13 cellular contexts compared by ENCODE assay signal in the genomic region with DNA sequence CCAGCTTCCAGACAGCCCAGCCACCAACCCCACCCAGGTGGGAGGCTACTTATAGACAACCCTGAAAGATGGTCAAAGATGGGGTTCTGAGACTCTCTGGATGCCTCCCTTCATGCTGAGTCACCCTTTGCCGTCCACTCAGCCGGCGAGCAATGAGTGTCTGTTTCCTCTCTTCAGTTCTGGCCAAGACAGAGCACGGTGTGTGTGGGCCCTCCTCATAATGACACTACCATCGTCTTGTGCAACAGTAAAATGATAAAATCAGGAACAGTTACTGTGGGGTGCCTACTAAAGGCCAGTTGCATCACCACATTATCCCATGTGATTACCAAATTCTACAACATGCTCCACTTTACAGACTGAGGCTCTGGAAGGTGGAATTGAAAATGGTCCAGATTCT. TPM values are rescaled to one million over a fixed set of nuclear protein-coding genes. Genes with fewer than 3 reads are reported as not detected.
DNase-seq lines count a peak whose midpoint lies in the region; TF ChIP-seq lines count a peak whose summit lies in the region.
"Had no signal": no experiment of that assay in that cellular context is flagged by ENCODE, and none has a peak within 500 bp of the region (broad histone marks: within the 10 kb centered on the region; RNA-seq: fewer than 3 reads in every experiment).

No MANE protein-coding gene starts in this region.

- H3K27ac Mint-ChIP-seq in HFFc6, result peak overlapping the region; percentile 93

- no peak for TF ChIP-seq POLR2A in uterus (IDR thresholded peaks at IDR 0.05)

- DNase-seq in HFFc6 (peak; percentile 95), SK-N-SH (no peak), fibroblast of villous mesenchyme (ENCODE audit: low read depth) (peak; percentile 99), uterus (peak; percentile 46 to 62), activated gamma-delta T cell treated with Interleukin-2 at 50 U/mL for 16 hours (no peak), DMS153 (lab: John Stamatoyannopoulos, UW) (no peak), NCI-H2081 (lab: John Stamatoyannopoulos, UW) (no peak)
- DNase-seq: activated CD8-positive, alpha-beta memory T cell treated with anti-CD3 and anti-CD28 coated beads, Interleukin-2, amount 50 U/mL, for 48 hours; NCI-H1436; NK-92 treated with Interleukin-12 subunit alpha and Interleukin-12 subunit beta, amount 100 ng/mL, for 24 hours had no signal

- peaks cover 33% of the 10 kb centered on the region for H3F3A ChIP-seq in SK-N-SH (replicated peaks; ENCODE audit: insufficient read depth)

- CTCF ChIA-PET in SK-N-SH (lab: Yijun Ruan, JAX), result no interaction called here

- H3K9me3 ChIP-seq in SK-N-SH, result no peaks in the 10 kb centered on the region
- no peaks in the 10 kb centered on the region for H3K9me3 ChIP-seq in uterus
- H3K9me3 ChIP-seq: esophagus muscularis mucosa had no signal

- H3K27ac ChIP-seq in SK-N-SH (ENCODE audit: low read depth in 2 of 2, low read length in 1 of 2) (peak overlapping the region in 1 of 2 experiments; percentile 95; a peak in 2 of 4 replicates), uterus (no peak overlapping the region)
- H3K27ac ChIP-seq: parathyroid adenoma had no signal

- no peak for TF ChIP-seq RAD21 in SK-N-SH (IDR thresholded peaks at IDR 0.05; ENCODE audit: low read length)

- intact Hi-C loops in uterus (cut with DNase I; ENCODE audit: low total_unique reads), result no loop called here

- no peak overlapping the region; the same call in none of the 2 replicates for H2AFZ ChIP-seq in SK-N-SH (ENCODE audit: low read depth)
- H2AFZ ChIP-seq: parathyroid adenoma had no signal

- peak; percentile 14 to 86; a peak in 3 of 4 replicates for TF ChIP-seq EP300 in SK-N-SH (IDR thresholded peaks at IDR 0.05; ENCODE audit: borderline replicate concordance in 1 of 2, low read depth in 1 of 2, low read length in 1 of 2)

- H3K79me2 ChIP-seq in SK-N-SH (ENCODE audit: insufficient read depth), result no peaks in the 10 kb centered on the region
- H3K79me2 ChIP-seq: parathyroid adenoma had no signal

- peaks cover 90% of the 10 kb centered on the region for H3K4me1 Mint-ChIP-seq in HFFc6 (ENCODE audit: low read depth)

- H3K9me3 Mint-ChIP-seq in HFFc6, result no peaks in the 10 kb centered on the region

- H3K4me1 ChIP-seq in SK-N-SH (ENCODE audit: control insufficient read depth in 1 of 2, insufficient read depth in 2 of 2, low read depth in 1 of 2, low read length in 1 of 2) (peaks cover 9 to 31% of the 10 kb centered on the region in 2 experiments; a peak in 3 of 4 replicates), uterus (no peaks in the 10 kb centered on the region)
- H3K4me1 ChIP-seq: parathyroid adenoma had no signal

- no peaks in the 10 kb centered on the region for H3K9me2 ChIP-seq in SK-N-SH

- peaks cover 1% of the 10 kb centered on the region; the same call in 1 of the 2 replicates for H3K27me3 Mint-ChIP-seq in HFFc6 (ENCODE audit: insufficient read depth)

- TF ChIP-seq CTCF in HFFc6 (IDR thresholded peaks at IDR 0.05), result no peak
- TF ChIP-seq CTCF in SK-N-SH (IDR thresholded peaks at IDR 0.05), result no peak
- TF ChIP-seq CTCF in fibroblast of villous mesenchyme (IDR thresholded peaks at IDR 0.05; ENCODE audit: insufficient read depth, low read depth, low read length), result no peak
- no peak for TF ChIP-seq CTCF in uterus (IDR thresholded peaks at IDR 0.05)

- POLR2A ChIA-PET in SK-N-SH (lab: Yijun Ruan, JAX), result no interaction called here

- H3K36me3 Mint-ChIP-seq in HFFc6 (ENCODE audit: low read depth), result peaks cover 20% of the 10 kb centered on the region

- peak overlapping the region; percentile 48 for H3K4me3 Mint-ChIP-seq in HFFc6

- H3K4me2 ChIP-seq in SK-N-SH, result peak overlapping the region; percentile 14; the same call in 1 of the 2 replicates

- no peaks in the 10 kb centered on the region for H4K20me1 ChIP-seq in SK-N-SH (ENCODE audit: insufficient read depth)

- no peaks in the 10 kb centered on the region for H3K27me3 ChIP-seq in SK-N-SH (ENCODE audit: insufficient read depth)
- H3K27me3 ChIP-seq in uterus, result no peaks in the 10 kb centered on the region
- H3K27me3 ChIP-seq: esophagus muscularis mucosa had no signal

- WGBS in SK-N-SH (ENCODE audit: low lambda C conversion rate), result 16% methylated on average over 5 of the region's 5 CpGs

- H3K36me3 ChIP-seq in SK-N-SH (replicated peaks in 1 of 2; ENCODE audit: control insufficient read depth in 1 of 2, insufficient read depth in 2 of 2, low read length in 1 of 2) (no peaks in the 10 kb centered on the region), uterus (no peaks in the 10 kb centered on the region)
- H3K36me3 ChIP-seq: esophagus muscularis mucosa had no signal

- peak overlapping the region; percentile 21; the same call in 1 of the 2 replicates for H3K9ac ChIP-seq in SK-N-SH
- H3K9ac ChIP-seq: parathyroid adenoma had no signal

- no peak overlapping the region for H3K4me3 ChIP-seq in SK-N-SH (ENCODE audit: low read depth in 2 of 2, low read length in 1 of 2)
- H3K4me3 ChIP-seq in fibroblast of villous mesenchyme (ENCODE audit: low read depth, low read length), result no peak overlapping the region
- H3K4me3 ChIP-seq in uterus, result no peak overlapping the region
- H3K4me3 ChIP-seq: esophagus muscularis mucosa had no signal

TF ChIP-seq in SK-N-SH, 30 proteins besides CTCF, POLR2A, EP300 and RAD21 (continues in another document):
- peak; percentile 93 for TF ChIP-seq TCF12 (IDR thresholded peaks at IDR 0.05)
- TF ChIP-seq POLR2AphosphoS5 (IDR thresholded peaks at IDR 0.05; ENCODE audit: low read depth, low read length), result peak; percentile 58; the same call in 1 of the 2 replicates
- no peak for TF ChIP-seq NRF1 (IDR thresholded peaks at IDR 0.05; ENCODE audit: low read depth, low read length)
- TF ChIP-seq MEF2A (IDR thresholded peaks at IDR 0.05; ENCODE audit: borderline replicate concordance, low read depth), result 0 out of 2 replicates have a peak, but pooled peaks have one; percentile 23
- TF ChIP-seq YY1 (IDR thresholded peaks at IDR 0.05; ENCODE audit: low read depth), result no peak; the same call in 1 of the 2 replicates
- no peak for TF ChIP-seq EZH2phosphoT487 (IDR thresholded peaks at IDR 0.05; ENCODE audit: borderline replicate concordance, low read depth)
- TF ChIP-seq, protein P1, sequence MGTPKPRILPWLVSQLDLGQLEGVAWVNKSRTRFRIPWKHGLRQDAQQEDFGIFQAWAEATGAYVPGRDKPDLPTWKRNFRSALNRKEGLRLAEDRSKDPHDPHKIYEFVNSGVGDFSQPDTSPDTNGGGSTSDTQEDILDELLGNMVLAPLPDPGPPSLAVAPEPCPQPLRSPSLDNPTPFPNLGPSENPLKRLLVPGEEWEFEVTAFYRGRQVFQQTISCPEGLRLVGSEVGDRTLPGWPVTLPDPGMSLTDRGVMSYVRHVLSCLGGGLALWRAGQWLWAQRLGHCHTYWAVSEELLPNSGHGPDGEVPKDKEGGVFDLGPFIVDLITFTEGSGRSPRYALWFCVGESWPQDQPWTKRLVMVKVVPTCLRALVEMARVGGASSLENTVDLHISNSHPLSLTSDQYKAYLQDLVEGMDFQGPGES (IDR thresholded peaks at IDR 0.05; ENCODE audit: low read depth, low read length), result no peak
- no peak for TF ChIP-seq ELF1 (IDR thresholded peaks at IDR 0.05)
- peak; percentile 79; the same call in 1 of the 2 replicates for TF ChIP-seq RXRA (IDR thresholded peaks at IDR 0.05; ENCODE audit: borderline replicate concordance, low read depth)
- no peak for TF ChIP-seq GATA2 (CRISPR knock-in tag; IDR thresholded peaks at IDR 0.05)
- TF ChIP-seq MXI1 (IDR thresholded peaks at IDR 0.05; ENCODE audit: low read depth, low read length), result no peak
- TF ChIP-seq, protein P2, sequence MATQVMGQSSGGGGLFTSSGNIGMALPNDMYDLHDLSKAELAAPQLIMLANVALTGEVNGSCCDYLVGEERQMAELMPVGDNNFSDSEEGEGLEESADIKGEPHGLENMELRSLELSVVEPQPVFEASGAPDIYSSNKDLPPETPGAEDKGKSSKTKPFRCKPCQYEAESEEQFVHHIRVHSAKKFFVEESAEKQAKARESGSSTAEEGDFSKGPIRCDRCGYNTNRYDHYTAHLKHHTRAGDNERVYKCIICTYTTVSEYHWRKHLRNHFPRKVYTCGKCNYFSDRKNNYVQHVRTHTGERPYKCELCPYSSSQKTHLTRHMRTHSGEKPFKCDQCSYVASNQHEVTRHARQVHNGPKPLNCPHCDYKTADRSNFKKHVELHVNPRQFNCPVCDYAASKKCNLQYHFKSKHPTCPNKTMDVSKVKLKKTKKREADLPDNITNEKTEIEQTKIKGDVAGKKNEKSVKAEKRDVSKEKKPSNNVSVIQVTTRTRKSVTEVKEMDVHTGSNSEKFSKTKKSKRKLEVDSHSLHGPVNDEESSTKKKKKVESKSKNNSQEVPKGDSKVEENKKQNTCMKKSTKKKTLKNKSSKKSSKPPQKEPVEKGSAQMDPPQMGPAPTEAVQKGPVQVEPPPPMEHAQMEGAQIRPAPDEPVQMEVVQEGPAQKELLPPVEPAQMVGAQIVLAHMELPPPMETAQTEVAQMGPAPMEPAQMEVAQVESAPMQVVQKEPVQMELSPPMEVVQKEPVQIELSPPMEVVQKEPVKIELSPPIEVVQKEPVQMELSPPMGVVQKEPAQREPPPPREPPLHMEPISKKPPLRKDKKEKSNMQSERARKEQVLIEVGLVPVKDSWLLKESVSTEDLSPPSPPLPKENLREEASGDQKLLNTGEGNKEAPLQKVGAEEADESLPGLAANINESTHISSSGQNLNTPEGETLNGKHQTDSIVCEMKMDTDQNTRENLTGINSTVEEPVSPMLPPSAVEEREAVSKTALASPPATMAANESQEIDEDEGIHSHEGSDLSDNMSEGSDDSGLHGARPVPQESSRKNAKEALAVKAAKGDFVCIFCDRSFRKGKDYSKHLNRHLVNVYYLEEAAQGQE (IDR thresholded peaks at IDR 0.05; ENCODE audit: low read depth, low read length), result no peak

RNA-seq across cellular contexts. Expression of a gene that starts 7.0 kb away (rescaled TPM):
- 10 to 100 TPM; 41.5 to 67.8 (median 59.2) TPM for total RNA-seq in HFFc6 (2021; fragmentation: NEBNext Ultra II Directional; extraction: Animal tissue kit (Norgen Biotek cat#: 25700))
- polyA plus RNA-seq in SK-N-SH (2012; rRNA removed), result 14.4 and 16.9 TPM in 2 replicates
- 7.0 and 10.3 TPM in 2 replicates for polyA plus RNA-seq in SK-N-SH (2012; cell fraction: cytosol; rRNA removed)
- 16.6 and 26.9 TPM in 2 replicates for polyA plus RNA-seq in SK-N-SH (2012; cell fraction: nucleus; rRNA removed)
- total RNA-seq in fibroblast of villous mesenchyme, result 5.8 and 15.1 TPM in 2 replicates
- 1 to 10 TPM in 1 of 4 donors, under 1 TPM in 1, not detected in 2; 0.83 to 3.7 TPM for total RNA-seq in uterus
- total RNA-seq: temporal lobe had no signal

RNA-seq across cellular contexts. Expression of a gene that starts 44.4 kb away (rescaled TPM):
- 10 to 100 TPM in 1 of 6 experiments, 1 to 10 TPM in 5; 5.8 to 11.2 (median 9.1) TPM for total RNA-seq in HFFc6 (2021; fragmentation: NEBNext Ultra II Directional; extraction: Animal tissue kit (Norgen Biotek cat#: 25700))
- polyA plus RNA-seq in SK-N-SH (2012; rRNA removed), result 4.8 and 6.4 TPM in 2 replicates
- 3.4 and 5.1 TPM in 2 replicates for polyA plus RNA-seq in SK-N-SH (2012; cell fraction: cytosol; rRNA removed)
- 5.0 and 6.3 TPM in 2 replicates for polyA plus RNA-seq in SK-N-SH (2012; cell fraction: nucleus; rRNA removed)
- total RNA-seq in fibroblast of villous mesenchyme (51.5 and 105 TPM in 2 replicates), uterus (10 to 100 TPM in 2 of 4 donors, 1 to 10 TPM in 2; 4.4 to 34.6 (median 11.1) TPM)

Comparison
In these comparisons a context has a peak if more than half of its experiments do, and no peak if none do; other contexts are left out.
1. DNase-seq: peak in HFFc6 (single experiment), fibroblast of villous mesenchyme (single experiment) and uterus (2 of 2); none in SK-N-SH (single experiment), activated gamma-delta T cell treated with Interleukin-2 at 50 U/mL for 16 hours (single experiment), DMS153 (single experiment) and NCI-H2081 (0 of 2).